Comparison of ENCODE assay signal across 8 cellular contexts in genomic region chr6:79544299-79544927, GRCh38. TPM values are rescaled to one million over a fixed set of nuclear protein-coding genes. Genes with fewer than 3 reads are reported as not detected.
A peak's percentile ranks its signal among the peaks of the same experiment; 100 is the strongest.
DNase-seq lines count a peak whose midpoint lies in the region; ATAC-seq and TF ChIP-seq lines count a peak whose summit lies in the region.

No MANE protein-coding gene starts in this region.

- no peaks in the 10 kb centered on the region for H3K27me3 ChIP-seq in KMS-11 (ENCODE audit: insufficient read depth, low read depth)

- H3K4me3 ChIP-seq in GM12865 (ENCODE audit: low read depth, low read length) (peak overlapping the region; percentile 43), KMS-11 (IDR thresholded peaks at IDR 0.05; ENCODE audit: insufficient read depth, low read depth, low read length) (no peak overlapping the region)

- TF ChIP-seq CTCF in GM12865 (IDR thresholded peaks at IDR 0.05; ENCODE audit: insufficient read depth, low read depth, low read length, missing control alignments) (no peak), KMS-11 (conservative IDR thresholded peaks at IDR 0.05; ENCODE audit: low read depth, low read length) (no peak), osteocyte (IDR thresholded peaks at IDR 0.05) (no peak)

- H3K9ac ChIP-seq in KMS-11, result peak overlapping the region; percentile 76; the same call in 1 of the 2 replicates

- H2AFZ ChIP-seq in KMS-11 (ENCODE audit: low read depth), result no peak overlapping the region; the same call in 1 of the 2 replicates

- H4K20me1 ChIP-seq in KMS-11 (ENCODE audit: insufficient read depth), result no peaks in the 10 kb centered on the region

- peaks cover 38% of the 10 kb centered on the region for H3K4me1 ChIP-seq in KMS-11 (ENCODE audit: low read depth, poor library complexity, severe bottlenecking)

- peak overlapping the region; percentile 93 for H3K4me2 ChIP-seq in KMS-11

- peak overlapping the region; percentile 97 for H3K27ac Mint-ChIP-seq in osteocyte (ENCODE audit: unreplicated experiment)

- H3K9me3 Mint-ChIP-seq in osteocyte (ENCODE audit: unreplicated experiment), result no peaks in the 10 kb centered on the region

- no peaks in the 10 kb centered on the region for H3K36me3 ChIP-seq in KMS-11 (ENCODE audit: insufficient read depth)

- H3K4me3 Mint-ChIP-seq in osteocyte (ENCODE audit: unreplicated experiment), result no peak overlapping the region

- H3K36me3 Mint-ChIP-seq in osteocyte (ENCODE audit: unreplicated experiment), result peaks cover 13% of the 10 kb centered on the region

- no peaks in the 10 kb centered on the region for H3K79me2 ChIP-seq in KMS-11 (ENCODE audit: insufficient read depth, low read depth)

- ATAC-seq in GM21717 (IDR thresholded peaks at IDR 0.05; ENCODE audit: unreplicated experiment), result peak; percentile 62

- no peaks in the 10 kb centered on the region for H3K27me3 Mint-ChIP-seq in osteocyte (ENCODE audit: unreplicated experiment)

- DNase-seq in GM12865 (ENCODE audit: low read depth) (peak; percentile 81), dermis blood vessel endothelial cell (peak; percentile 34), osteocyte (ENCODE audit: extremely low spot score, unreplicated experiment) (no peak), 8988T (no peak), COLO668 (lab: John Stamatoyannopoulos, UW; ENCODE audit: unreplicated experiment) (no peak)
- DNase-seq in activated CD4-positive, alpha-beta T cell treated with anti-CD3 and anti-CD28 coated beads, Interleukin-2, amount 50 U/mL, for 48 hours, result no peak

- H3K4me1 Mint-ChIP-seq in osteocyte (ENCODE audit: unreplicated experiment), result peaks cover 18% of the 10 kb centered on the region

- peak overlapping the region; percentile 87 for H3K27ac ChIP-seq in KMS-11

RNA-seq across cellular contexts. Expression of gene LCA5, which starts 7.2 kb away (rescaled TPM):
- total RNA-seq in dermis blood vessel endothelial cell, result 4.6 and 4.9 TPM in 2 replicates
- 4.2 and 4.3 TPM in 2 replicates for total RNA-seq in osteocyte

Comparison
In these comparisons a context has a peak if more than half of its experiments do, and no peak if none do; other contexts are left out.
1. DNase-seq: peak in GM12865 (single experiment) and dermis blood vessel endothelial cell (single experiment); none in osteocyte (single experiment), 8988T (single experiment), COLO668 (single experiment) and activated CD4-positive, alpha-beta T cell treated with anti-CD3 and anti-CD28 coated beads, Interleukin-2, amount 50 U/mL, for 48 hours (0 of 2).